In genomic region chr13:99969368-99969933, GRCh38 we compare ENCODE assay signal across 1 cellular context.
A peak's percentile ranks its signal among the peaks of the same experiment; 100 is the strongest.
TF ChIP-seq lines count a peak whose summit lies in the region.

No MANE protein-coding gene starts in this region.

TF ChIP-seq in HepG2, 621 proteins besides CTCF, POLR2A, EP300 and RAD21:
- TF ChIP-seq AKNA (CRISPR knock-in tag; IDR thresholded peaks at IDR 0.05; ENCODE audit: borderline replicate concordance), result no peak
- 0 out of 2 replicates have a peak, but pooled peaks have one; percentile 13 for TF ChIP-seq ZBTB33 (CRISPR knock-in tag; IDR thresholded peaks at IDR 0.05)
- TF ChIP-seq ZNF207 (IDR thresholded peaks at IDR 0.05; ENCODE audit: borderline replicate concordance), result no peak
